In genomic region chr1:45619149-45619921, GRCh38 we compare ENCODE assay signal across 11 cellular contexts. TPM values are rescaled to one million over a fixed set of nuclear protein-coding genes. Genes with fewer than 3 reads are reported as not detected.
DNase-seq lines count a peak whose midpoint lies in the region; TF ChIP-seq lines count a peak whose summit lies in the region.
"Had no signal": no experiment of that assay in that cellular context is flagged by ENCODE, and none has a peak within 500 bp of the region (broad histone marks: within the 10 kb centered on the region; RNA-seq: fewer than 3 reads in every experiment).

No MANE protein-coding gene starts in this region.

- peak; percentile 39 for DNase-seq in NCI-H82 (lab: John Stamatoyannopoulos, UW)
- DNase-seq in NCI-H82 treated with DMSO at 0.1 percent for 48 hours (lab: John Stamatoyannopoulos, UW; ENCODE audit: unreplicated experiment), result no peak
- DNase-seq in HFFc6, result no peak
- DNase-seq in islet precursor cell, result no peak
- no peak for DNase-seq in NCI-H526 (lab: John Stamatoyannopoulos, UW)
- DNase-seq in SHP77 (lab: John Stamatoyannopoulos, UW), result no peak
- DNase-seq: NCI-H1930; stimulated activated CD4-positive, alpha-beta T cell treated with anti-CD3 and anti-CD28 coated beads, Interleukin-1b, Interleukin-23, amount 100 ng/mL, for 48 hours; stimulated activated naive CD8-positive, alpha-beta T cell treated with anti-CD3 and anti-CD28 coated beads, Interleukin-15, Interleukin-2, amounts not matched to agents 100 U/mL and 50 U/mL, for 24 hours had no signal

- 0 out of 2 replicates have a peak overlapping the region, but pooled peaks have one; percentile 36 for H3K27ac Mint-ChIP-seq in HFFc6
- H3K27ac Mint-ChIP-seq in dendritic cell treated with granulocyte-macrophage colony-stimulating factor and Interleukin-4, amounts not matched to agents 40 ng/mL and 50 ng/mL, for 4 days, result peak overlapping the region; percentile 68

- H2AFZ ChIP-seq in parathyroid adenoma, result no peak overlapping the region

- intact Hi-C loops in dendritic cell treated with granulocyte-macrophage colony-stimulating factor and Interleukin-4, amounts not matched to agents 40 ng/mL and 50 ng/mL, for 4 days (cut with micrococcal nuclease), result no loop called here

- no peak overlapping the region for H3K4me3 ChIP-seq in parathyroid adenoma (ENCODE audit: low read depth, low read length)

- peaks cover 29% of the 10 kb centered on the region for H3K36me3 Mint-ChIP-seq in HFFc6 (ENCODE audit: low read depth)
- H3K36me3 Mint-ChIP-seq in dendritic cell treated with granulocyte-macrophage colony-stimulating factor and Interleukin-4, amounts not matched to agents 40 ng/mL and 50 ng/mL, for 4 days (ENCODE audit: low read depth), result peaks cover 71% of the 10 kb centered on the region

- no peak overlapping the region for H3K9ac ChIP-seq in parathyroid adenoma

- no peaks in the 10 kb centered on the region for H3K36me3 ChIP-seq in parathyroid adenoma (ENCODE audit: control insufficient read depth, insufficient read depth, low read length)

- H3K9me3 ChIP-seq in parathyroid adenoma (ENCODE audit: control insufficient read depth, low read length), result no peaks in the 10 kb centered on the region

- H3K27me3 ChIP-seq in parathyroid adenoma (ENCODE audit: control insufficient read depth, insufficient read depth, low read length), result no peaks in the 10 kb centered on the region

- TF ChIP-seq CTCF in HFFc6 (IDR thresholded peaks at IDR 0.05) (no peak), parathyroid adenoma (IDR thresholded peaks at IDR 0.05) (no peak)

- H3K4me1 ChIP-seq in parathyroid adenoma, result no peaks in the 10 kb centered on the region

- H3K4me1 Mint-ChIP-seq in HFFc6 (ENCODE audit: low read depth), result peaks cover 17% of the 10 kb centered on the region
- peaks cover 24% of the 10 kb centered on the region for H3K4me1 Mint-ChIP-seq in dendritic cell treated with granulocyte-macrophage colony-stimulating factor and Interleukin-4, amounts not matched to agents 40 ng/mL and 50 ng/mL, for 4 days (ENCODE audit: low read depth)

- no peaks in the 10 kb centered on the region for H3K9me3 Mint-ChIP-seq in HFFc6
- no peaks in the 10 kb centered on the region for H3K9me3 Mint-ChIP-seq in dendritic cell treated with granulocyte-macrophage colony-stimulating factor and Interleukin-4, amounts not matched to agents 40 ng/mL and 50 ng/mL, for 4 days

- H3K4me3 Mint-ChIP-seq in HFFc6, result no peak overlapping the region
- no peak overlapping the region for H3K4me3 Mint-ChIP-seq in dendritic cell treated with granulocyte-macrophage colony-stimulating factor and Interleukin-4, amounts not matched to agents 40 ng/mL and 50 ng/mL, for 4 days

- H3K27me3 Mint-ChIP-seq in HFFc6 (ENCODE audit: insufficient read depth), result peaks cover 9% of the 10 kb centered on the region
- no peaks in the 10 kb centered on the region for H3K27me3 Mint-ChIP-seq in dendritic cell treated with granulocyte-macrophage colony-stimulating factor and Interleukin-4, amounts not matched to agents 40 ng/mL and 50 ng/mL, for 4 days

- no peak overlapping the region for H3K4me2 ChIP-seq in parathyroid adenoma (ENCODE audit: low read length)

- H3K27ac ChIP-seq in parathyroid adenoma, result peak overlapping the region; percentile 15

- H3K79me2 ChIP-seq in parathyroid adenoma, result no peaks in the 10 kb centered on the region

RNA-seq across cellular contexts. Expression of gene CCDC17, which starts 4.5 kb away (rescaled TPM):
- under 1 TPM; 0.24 to 0.79 (median 0.31) TPM for total RNA-seq in HFFc6 (2021; fragmentation: NEBNext Ultra II Directional; extraction: Animal tissue kit (Norgen Biotek cat#: 25700))

RNA-seq across cellular contexts. Expression of gene NASP, which starts 35.5 kb away (rescaled TPM):
- 10 to 100 TPM; 41.6 to 77.7 (median 72.1) TPM for total RNA-seq in HFFc6 (2021; fragmentation: NEBNext Ultra II Directional; extraction: Animal tissue kit (Norgen Biotek cat#: 25700))
